In the genomic region with DNA sequence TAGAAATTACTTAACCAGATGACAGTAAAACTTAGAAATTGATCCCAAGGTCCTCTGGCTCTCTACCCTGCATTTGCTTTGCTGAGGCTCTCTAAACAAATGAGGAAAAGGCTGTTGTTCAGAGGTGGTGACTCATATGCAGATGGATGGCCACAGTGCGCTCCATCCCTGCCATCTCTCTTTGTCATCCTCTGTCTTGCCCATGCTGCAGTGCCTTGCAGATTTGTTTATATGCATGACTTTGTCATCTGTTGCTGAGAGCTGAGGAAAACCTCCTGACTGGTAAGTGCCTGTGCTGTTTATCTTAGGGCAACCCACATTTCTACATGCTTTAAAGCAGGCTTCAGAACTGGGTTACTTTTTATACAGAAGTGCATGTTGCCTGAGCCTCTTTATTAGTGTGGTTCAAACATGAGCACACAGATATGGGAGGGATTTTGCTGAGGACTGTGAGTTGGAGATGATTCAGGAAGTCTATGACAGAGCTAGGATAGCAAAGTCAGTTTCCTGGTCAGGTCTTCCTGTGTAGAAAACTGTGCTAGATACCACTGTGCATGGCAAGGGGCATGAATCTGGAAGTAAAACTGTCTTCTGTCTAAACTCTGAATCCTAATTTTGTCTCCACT, we compare ENCODE assay signal across 10 cellular contexts. TPM values are rescaled to one million over a fixed set of nuclear protein-coding genes. Genes with fewer than 3 reads are reported as not detected.
DNase-seq lines count a peak whose midpoint lies in the region; ATAC-seq and TF ChIP-seq lines count a peak whose summit lies in the region.
"Had no signal": no experiment of that assay in that cellular context is flagged by ENCODE, and none has a peak within 500 bp of the region (broad histone marks: within the 10 kb centered on the region; RNA-seq: fewer than 3 reads in every experiment).

No MANE protein-coding gene starts in this region.

- in situ Hi-C loops in ACHN (cut with HindIII; ENCODE audit: low pct_ligation_motif_present, low pct_unique_long_range_greater_than_20kb, low sequenced_read_pairs) = no loop called here

- H3K4me3 ChIP-seq in breast epithelium = no peak overlapping the region
- H3K4me3 ChIP-seq in choroid plexus epithelial cell (ENCODE audit: low read depth, low read length) = no peak overlapping the region
- no peak overlapping the region for H3K4me3 ChIP-seq in lower lobe of right lung
- H3K4me3 ChIP-seq in upper lobe of left lung = no peak overlapping the region
- no peak overlapping the region for H3K4me3 ChIP-seq in spleen

- 70 to 93% methylated on average over 1 of the region's 1 CpG for WGBS in upper lobe of left lung, 2 donors
- WGBS in spleen, 5 donors = 47 to 96% (median 93%) methylated on average over 1 of the region's 1 CpG

- H3K27me3 ChIP-seq in breast epithelium (no peaks in the 10 kb centered on the region), lower lobe of right lung (ENCODE audit: low read depth) (peaks cover 11% of the 10 kb centered on the region), upper lobe of left lung (peaks cover 0 to 6% (median 0%) of the 10 kb centered on the region in 4 donors), spleen (replicated peaks in 1 of 7) (peaks cover 0 to 39% (median 0%) of the 10 kb centered on the region in 7 donors)

- no peak for TF ChIP-seq EP300 in upper lobe of left lung (IDR thresholded peaks at IDR 0.05)

- CTCF ChIA-PET in MCF 10A (lab: Yijun Ruan, JAX) = interaction anchor here (0.6 to 3.2 kb wide), 8 partner anchors 9 to 199 kb away, joined by 3 to 11 read pairs (median 3); no protein-coding TSS in a partner anchor

- intact Hi-C loops in MCF 10A (cut with micrococcal nuclease) (no loop called here), breast epithelium (cut with DNase I; ENCODE audit: low total_unique reads) (no loop called here), lower lobe of right lung (cut with DNase I) (no loop called here), spleen (cut with DNase I; ENCODE audit: low total_unique reads) (no loop called here)

- H3K36me3 Mint-ChIP-seq in MCF 10A (ENCODE audit: insufficient read depth, unreplicated experiment) = no peaks in the 10 kb centered on the region

- H3K27me3 Mint-ChIP-seq in MCF 10A (ENCODE audit: insufficient read depth, unreplicated experiment) = peaks cover 12% of the 10 kb centered on the region

- no peak overlapping the region for H3K27ac Mint-ChIP-seq in MCF 10A (ENCODE audit: low read depth, unreplicated experiment)
- H3K27ac Mint-ChIP-seq: natural killer cell had no signal

- ATAC-seq in lower lobe of right lung = no peak
- ATAC-seq in upper lobe of left lung (ENCODE audit: low FRiP score in 2 of 2) = peak in 1 of 2 donors; percentile 75
- ATAC-seq: natural killer cell had no signal

- H3K4me1 ChIP-seq in breast epithelium = no peaks in the 10 kb centered on the region
- peaks cover 24% of the 10 kb centered on the region for H3K4me1 ChIP-seq in lower lobe of right lung
- H3K4me1 ChIP-seq in upper lobe of left lung = peaks cover 9 to 23% (median 17%) of the 10 kb centered on the region in 4 donors
- peaks cover 0 to 29% (median 15%) of the 10 kb centered on the region in 6 donors for H3K4me1 ChIP-seq in spleen

- no peak overlapping the region for H3K4me3 Mint-ChIP-seq in MCF 10A (ENCODE audit: unreplicated experiment)
- H3K4me3 Mint-ChIP-seq: natural killer cell had no signal

- TF ChIP-seq CTCF in MCF 10A (IDR thresholded peaks at IDR 0.05; ENCODE audit: unreplicated experiment) (no peak), breast epithelium (IDR thresholded peaks at IDR 0.05) (no peak), choroid plexus epithelial cell (conservative IDR thresholded peaks at IDR 0.05; ENCODE audit: low read depth, low read length) (no peak), lower lobe of right lung (IDR thresholded peaks at IDR 0.05) (no peak), upper lobe of left lung (IDR thresholded peaks at IDR 0.05) (no peak), spleen (IDR thresholded peaks at IDR 0.05 in 8 of 11, conservative IDR thresholded peaks at IDR 0.05 in 3 of 11) (no peak)

- TF ChIP-seq POLR2A in breast epithelium (IDR thresholded peaks at IDR 0.05) (no peak), upper lobe of left lung (IDR thresholded peaks at IDR 0.05) (no peak), spleen (IDR thresholded peaks at IDR 0.05) (no peak)

- peaks cover 2% of the 10 kb centered on the region for H3K4me1 Mint-ChIP-seq in MCF 10A (ENCODE audit: insufficient read depth, unreplicated experiment)

- H3K27ac ChIP-seq in breast epithelium (no peak overlapping the region), lower lobe of right lung (peak overlapping the region; percentile 61), upper lobe of left lung (peak overlapping the region in 3 of 4 donors; percentile 36 to 74 (median 55)), spleen (no peak overlapping the region)

- H3K9me3 ChIP-seq in breast epithelium = peaks cover 0 to 3% of the 10 kb centered on the region in 2 donors
- no peaks in the 10 kb centered on the region for H3K9me3 ChIP-seq in lower lobe of right lung
- peaks cover 0 to 3% (median under 1%) of the 10 kb centered on the region in 4 donors for H3K9me3 ChIP-seq in upper lobe of left lung
- H3K9me3 ChIP-seq in spleen = peaks cover 0 to 18% (median 13%) of the 10 kb centered on the region in 8 donors

- POLR2A ChIA-PET in MCF 10A (lab: Yijun Ruan, JAX) = interaction anchor here (1.0 to 1.4 kb wide), 3 partner anchors 9 to 30 kb away, joined by 4 to 6 read pairs (median 6); no protein-coding TSS in a partner anchor

- no TSS peak for BruUV-seq in MCF 10A (replicated peaks; lab: Mats Ljungman, UMichigan)

- H3K9me3 Mint-ChIP-seq in MCF 10A (ENCODE audit: unreplicated experiment) = peaks cover 4% of the 10 kb centered on the region

- H3K36me3 ChIP-seq in breast epithelium (no peaks in the 10 kb centered on the region), lower lobe of right lung (no peaks in the 10 kb centered on the region), upper lobe of left lung (no peaks in the 10 kb centered on the region), spleen (no peaks in the 10 kb centered on the region)

- peak; percentile 31 for DNase-seq in MCF 10A (ENCODE audit: unreplicated experiment)
- no peak for DNase-seq in breast epithelium (ENCODE audit: low spot score in 2 of 2)
- DNase-seq in choroid plexus epithelial cell (ENCODE audit: low read depth) = peak; percentile 71
- no peak for DNase-seq in lower lobe of right lung
- no peak for DNase-seq in upper lobe of left lung
- DNase-seq in spleen = no peak
- no peak for DNase-seq in germinal center (ENCODE audit: low spot score)
- DNase-seq in ACHN = no peak
- DNase-seq: Calu3, natural killer cell had no signal

RNA-seq across cellular contexts. Expression of a gene that starts 57.4 kb away (rescaled TPM):
- total RNA-seq in MCF 10A (2022) = 1.6 TPM in 2 replicates
- 10 to 100 TPM; 25.0 to 34.5 (median 33.8) TPM for total RNA-seq in breast epithelium
- 32.1 TPM for total RNA-seq in lower lobe of right lung
- total RNA-seq in upper lobe of left lung = 10 to 100 TPM in 5 of 6 donors, 1 to 10 TPM in 1; 8.4 to 36.6 (median 18.6) TPM
- total RNA-seq in spleen = 10 to 100 TPM; 20.8 to 28.7 (median 24.7) TPM
- 10 to 100 TPM in 2 of 3 donors, 1 to 10 TPM in 1; 9.5 to 20.5 (median 17.8) TPM for polyA plus RNA-seq in spleen
- total RNA-seq: Calu3 had no signal

Comparison
In these comparisons a context has a peak if more than half of its experiments do, and no peak if none do; other contexts are left out.
1. DNase-seq: peak in MCF 10A (single experiment) and choroid plexus epithelial cell (single experiment); none in breast epithelium (0 of 2), lower lobe of right lung (single experiment), upper lobe of left lung (0 of 2), spleen (single experiment), germinal center (single experiment) and ACHN (single experiment).
2. H3K27ac ChIP-seq: peak in lower lobe of right lung (single experiment) and upper lobe of left lung (3 of 4); none in breast epithelium (0 of 2) and spleen (0 of 8).